21 cellular contexts compared by ENCODE assay signal in the genomic region with DNA sequence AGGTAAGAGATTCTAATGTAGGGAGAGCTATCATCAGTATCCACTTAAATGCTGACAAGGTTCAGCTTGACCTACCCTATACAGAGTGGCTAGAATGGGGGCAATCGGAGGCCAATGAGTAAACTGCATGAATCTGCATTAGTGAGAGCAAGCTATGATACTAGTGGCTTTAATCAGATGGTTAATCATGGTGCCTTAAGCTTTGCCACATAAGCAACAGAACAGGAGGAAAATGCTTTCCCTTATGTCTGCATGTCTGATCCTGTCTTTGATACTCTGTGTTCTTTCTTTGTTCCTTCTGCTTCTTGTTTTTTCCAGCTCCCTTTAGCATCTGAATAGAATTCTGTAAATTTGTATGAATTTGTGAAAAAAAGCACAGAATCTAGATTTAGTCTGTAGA.
"Had no signal": no experiment of that assay in that cellular context is flagged by ENCODE, and none has a peak within 500 bp of the region (broad histone marks: within the 10 kb centered on the region; RNA-seq: fewer than 3 reads in every experiment).

No MANE protein-coding gene starts in this region.

- DNase-seq: activated CD4-positive, alpha-beta memory T cell treated with anti-CD3 and anti-CD28 coated beads for 36 hours; activated CD4-positive, alpha-beta T cell treated with anti-CD3 and anti-CD28 coated beads for 36 hours; activated CD8-positive, alpha-beta memory T cell treated with anti-CD3 and anti-CD28 coated beads, Interleukin-2, amount 10 ng/mL, durations not matched to agents 7 days and 5 days; activated naive CD4-positive, alpha-beta T cell treated with anti-CD3 and anti-CD28 coated beads for 36 hours; activated T-cell treated with anti-CD3 and anti-CD28 coated beads, Interleukin-2, amount 50 U/mL, for 1 hour; dorsolateral prefrontal cortex; gastrocnemius medialis; heart right ventricle; mesenchymal stem cell; natural killer cell; SK-N-SH; stimulated activated CD4-positive, alpha-beta T cell treated with anti-CD3 and anti-CD28 coated beads, Interleukin-4, amount 100 ng/mL, for 1 hour; stimulated activated naive B cell treated with anti-CD40 and anti-IgM and Interleukin-4, amounts not matched to agents 10 μg/mL and 1 μg/mL and 100 μg/mL, for 72 hours; T-helper 1 cell; WERI-Rb-1 had no signal

- H3K4me3 ChIP-seq: ascending aorta, cardiac muscle cell, dorsolateral prefrontal cortex, gastrocnemius medialis, heart right ventricle, tibial nerve had no signal

- H3K27ac ChIP-seq: ascending aorta, cardiac muscle cell, gastrocnemius medialis, heart right ventricle, neutrophil, parathyroid adenoma, tibial nerve, WERI-Rb-1 had no signal

- H3K27me3 ChIP-seq: ascending aorta, cardiac muscle cell, dorsolateral prefrontal cortex, gastrocnemius medialis, heart right ventricle, neutrophil, tibial nerve had no signal

- ATAC-seq: activated CD4-positive, alpha-beta T cell treated with anti-CD3 and anti-CD28 coated beads for 36 hours; activated CD8-positive, alpha-beta memory T cell treated with anti-CD3 and anti-CD28 coated beads, Interleukin-2, amount 10 ng/mL, durations not matched to agents 7 days and 5 days; gastrocnemius medialis; heart right ventricle; natural killer cell; stimulated activated naive B cell treated with anti-CD40 and anti-IgM and Interleukin-4, amounts not matched to agents 10 μg/mL and 1 μg/mL and 100 μg/mL, for 72 hours had no signal

- FAIRE-seq: endometrium had no signal

- H3K9me3 ChIP-seq: ascending aorta, gastrocnemius medialis, neutrophil, SK-N-SH, tibial nerve had no signal

- H3K36me3 ChIP-seq: ascending aorta, cardiac muscle cell, gastrocnemius medialis, WERI-Rb-1 had no signal

- H3K4me1 ChIP-seq: gastrocnemius medialis had no signal
